In the genomic region with DNA sequence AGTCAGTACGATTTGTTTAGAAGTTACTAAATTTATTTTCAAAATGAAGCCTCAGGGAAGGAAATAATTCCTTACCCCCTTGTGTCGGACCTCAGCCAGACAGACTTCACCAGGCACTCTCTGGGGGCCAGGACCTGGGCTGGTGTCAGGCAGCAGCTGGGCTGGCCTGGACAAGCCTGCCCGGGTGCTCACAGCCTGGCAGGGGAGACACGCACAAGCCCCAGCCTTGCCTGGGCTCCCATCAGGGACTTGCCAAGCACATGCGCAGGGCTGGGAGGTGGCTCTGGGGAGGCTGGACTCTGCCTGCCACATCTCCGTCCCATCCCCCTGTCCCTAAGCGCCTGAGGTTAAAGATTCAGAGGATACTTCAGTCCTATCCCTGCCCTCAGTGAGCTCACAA, we compare ENCODE assay signal across 14 cellular contexts. TPM values are rescaled to one million over a fixed set of nuclear protein-coding genes. Genes with fewer than 3 reads are reported as not detected.
DNase-seq lines count a peak whose midpoint lies in the region; ATAC-seq and TF ChIP-seq lines count a peak whose summit lies in the region.
"Had no signal": no experiment of that assay in that cellular context is flagged by ENCODE, and none has a peak within 500 bp of the region (broad histone marks: within the 10 kb centered on the region; RNA-seq: fewer than 3 reads in every experiment).

No MANE protein-coding gene starts in this region.

- no peaks in the 10 kb centered on the region for H3K36me3 Mint-ChIP-seq in MCF 10A (ENCODE audit: insufficient read depth, unreplicated experiment)
- H3K36me3 Mint-ChIP-seq: natural killer cell treated with Interleukin-12 subunit alpha and Interleukin-12 subunit beta and Interleukin-15 and Interleukin-18, amount 100 ng/mL, for 72 hours had no signal

- H3K27ac ChIP-seq in breast epithelium (peak overlapping the region; percentile 69 to 89), epithelial cell of prostate (peak overlapping the region; percentile 66), neuronal stem cell (replicated peaks; ENCODE audit: low read length) (no peak overlapping the region), uterus (peak overlapping the region; percentile 62 to 63)

- H2BK15ac ChIP-seq in neuronal stem cell (ENCODE audit: low read length): peak overlapping the region; percentile 84

- peak overlapping the region; percentile 72 for H2AK5ac ChIP-seq in neuronal stem cell (ENCODE audit: low read depth, low read length)

- POLR2A ChIA-PET in MCF 10A (lab: Yijun Ruan, JAX): interaction anchor here (0.6 kb wide), 1 partner anchor 19 kb away, joined by 3 read pairs; no protein-coding TSS in a partner anchor

- H2BK5ac ChIP-seq in neuronal stem cell (ENCODE audit: low read length): no peak overlapping the region

- H3K4me2 ChIP-seq in neuronal stem cell (ENCODE audit: insufficient read depth, low read length, poor library complexity, severe bottlenecking): no peak overlapping the region

- peak overlapping the region; percentile 75 for H3K18ac ChIP-seq in neuronal stem cell (ENCODE audit: low read length)

- peak overlapping the region; percentile 31 for H3K4ac ChIP-seq in neuronal stem cell (ENCODE audit: low read length)

- H3K9me3 Mint-ChIP-seq in MCF 10A (ENCODE audit: unreplicated experiment): no peaks in the 10 kb centered on the region
- H3K9me3 Mint-ChIP-seq: activated T-helper 17 cell treated with anti-CD3 and anti-CD28 coated beads, Interleukin-2, amount 50 U/mL, for 72 hours; natural killer cell treated with Interleukin-12 subunit alpha and Interleukin-12 subunit beta and Interleukin-15 and Interleukin-18, amount 100 ng/mL, for 72 hours; stimulated activated naive CD8-positive, alpha-beta T cell treated with anti-CD3 and anti-CD28 coated beads, Interleukin-15, amount 100 ng/mL, for 72 hours had no signal

- H2BK120ac ChIP-seq in neuronal stem cell (ENCODE audit: low read depth, low read length): no peak overlapping the region

- H3K4me1 Mint-ChIP-seq in MCF 10A (ENCODE audit: insufficient read depth, unreplicated experiment): peaks cover 5% of the 10 kb centered on the region
- H3K4me1 Mint-ChIP-seq: activated T-helper 17 cell treated with anti-CD3 and anti-CD28 coated beads, Interleukin-2, amount 50 U/mL, for 72 hours had no signal

- DNase-seq in breast epithelium (ENCODE audit: low spot score in 2 of 2): peak; percentile 51 to 62
- DNase-seq in MCF 10A (ENCODE audit: unreplicated experiment): no peak
- DNase-seq in epithelial cell of prostate (ENCODE audit: low read depth, low spot score): no peak
- DNase-seq in neuronal stem cell (ENCODE audit: low spot score): no peak
- peak in 1 of 2 donors; percentile 26 for DNase-seq in uterus
- no peak for DNase-seq in dermis blood vessel endothelial cell
- no peak for DNase-seq in left lobe of liver (ENCODE audit: low spot score)
- DNase-seq in middle frontal gyrus (ENCODE audit: extremely low spot score, low spot score): no peak
- DNase-seq: activated CD4-positive, alpha-beta T cell treated with anti-CD3 and anti-CD28 coated beads, Interleukin-2, amount 50 U/mL, for 48 hours; NCI-H2029 treated with DMSO at 0.1 percent for 48 hours had no signal

- no TSS peak for BruUV-seq in MCF 10A (replicated peaks; lab: Mats Ljungman, UMichigan)

- no peak overlapping the region for H3K4me3 Mint-ChIP-seq in MCF 10A (ENCODE audit: unreplicated experiment)
- H3K4me3 Mint-ChIP-seq: activated T-helper 17 cell treated with anti-CD3 and anti-CD28 coated beads, Interleukin-2, amount 50 U/mL, for 72 hours; natural killer cell treated with Interleukin-12 subunit alpha and Interleukin-12 subunit beta and Interleukin-15 and Interleukin-18, amount 100 ng/mL, for 72 hours; stimulated activated naive CD8-positive, alpha-beta T cell treated with anti-CD3 and anti-CD28 coated beads, Interleukin-15, amount 100 ng/mL, for 72 hours had no signal

- CTCF ChIA-PET in MCF 10A (lab: Yijun Ruan, JAX): no interaction called here

- H3K36me3 ChIP-seq in breast epithelium (no peaks in the 10 kb centered on the region), neuronal stem cell (replicated peaks in 1 of 2; ENCODE audit: control insufficient read depth in 2 of 2, insufficient read depth in 2 of 2, low read length in 2 of 2) (no peaks in the 10 kb centered on the region), uterus (no peaks in the 10 kb centered on the region)
- H3K36me3 ChIP-seq: HAP-1 had no signal

- no CpG with 5 or more reads among the region's 7 CpGs for WGBS in neuronal stem cell (ENCODE audit: extremely low coverage in 2 of 2, insufficient read length in 2 of 2, insufficient replicate concordance in 1 of 2), 2 donors

- H3K4me3 ChIP-seq in breast epithelium: no peak overlapping the region
- no peak overlapping the region for H3K4me3 ChIP-seq in neuronal stem cell (ENCODE audit: low read length in 2 of 2)
- no peak overlapping the region for H3K4me3 ChIP-seq in uterus
- H3K4me3 ChIP-seq: HAP-1 had no signal

- ATAC-seq in left lobe of liver: no peak
- ATAC-seq: activated T-helper 17 cell treated with anti-CD3 and anti-CD28 coated beads, Interleukin-2, amount 50 U/mL, for 72 hours; natural killer cell treated with Interleukin-12 subunit alpha and Interleukin-12 subunit beta and Interleukin-15 and Interleukin-18, amount 100 ng/mL, for 72 hours; stimulated activated naive CD8-positive, alpha-beta T cell treated with anti-CD3 and anti-CD28 coated beads, Interleukin-15, amount 100 ng/mL, for 72 hours had no signal

- no peak overlapping the region for H3K14ac ChIP-seq in neuronal stem cell (ENCODE audit: low read length)

- TF ChIP-seq POLR2A in breast epithelium (IDR thresholded peaks at IDR 0.05) (no peak), uterus (IDR thresholded peaks at IDR 0.05) (no peak)

- no peak overlapping the region for H2BK12ac ChIP-seq in neuronal stem cell (ENCODE audit: low read length)

- no peak overlapping the region for H4K8ac ChIP-seq in neuronal stem cell (ENCODE audit: low read depth, low read length)

- no peak overlapping the region for H3K27ac Mint-ChIP-seq in MCF 10A (ENCODE audit: low read depth, unreplicated experiment)
- H3K27ac Mint-ChIP-seq: activated T-helper 17 cell treated with anti-CD3 and anti-CD28 coated beads, Interleukin-2, amount 50 U/mL, for 72 hours; natural killer cell treated with Interleukin-12 subunit alpha and Interleukin-12 subunit beta and Interleukin-15 and Interleukin-18, amount 100 ng/mL, for 72 hours; stimulated activated naive CD8-positive, alpha-beta T cell treated with anti-CD3 and anti-CD28 coated beads, Interleukin-15, amount 100 ng/mL, for 72 hours had no signal

- peaks cover 2% of the 10 kb centered on the region for H3K79me1 ChIP-seq in neuronal stem cell (ENCODE audit: low read depth, low read length)

- H4K91ac ChIP-seq in neuronal stem cell (ENCODE audit: low read depth, low read length, poor library complexity): peak overlapping the region; percentile 17

- H3K27me3 ChIP-seq in breast epithelium: no peaks in the 10 kb centered on the region
- peaks cover 0 to 16% (median 3%) of the 10 kb centered on the region in 3 experiments for H3K27me3 ChIP-seq in neuronal stem cell (ENCODE audit: control insufficient read depth in 3 of 3, insufficient read depth in 3 of 3, low read depth in 1 of 3, low read length in 3 of 3)
- no peaks in the 10 kb centered on the region for H3K27me3 ChIP-seq in uterus

- H3K4me1 ChIP-seq in breast epithelium (peaks cover 4 to 10% of the 10 kb centered on the region in 2 donors), neuronal stem cell (ENCODE audit: control insufficient read depth in 2 of 2, insufficient read depth in 1 of 2, low read depth in 1 of 2, low read length in 2 of 2) (peaks cover 27 to 28% of the 10 kb centered on the region in 2 donors), uterus (peaks cover 16 to 29% of the 10 kb centered on the region in 2 donors)

- H3K9me3 ChIP-seq in breast epithelium: no peaks in the 10 kb centered on the region
- no peaks in the 10 kb centered on the region for H3K9me3 ChIP-seq in neuronal stem cell (replicated peaks in 1 of 2; ENCODE audit: control insufficient read depth in 2 of 2, insufficient read depth in 1 of 2, low read depth in 1 of 2, low read length in 2 of 2)
- no peaks in the 10 kb centered on the region for H3K9me3 ChIP-seq in uterus
- H3K9me3 ChIP-seq: HAP-1 had no signal

- intact Hi-C loops in breast epithelium (cut with DNase I; ENCODE audit: low total_unique reads) (no loop called here), MCF 10A (cut with micrococcal nuclease) (no loop called here), uterus (cut with DNase I; ENCODE audit: low total_unique reads) (no loop called here)

- TF ChIP-seq CTCF in breast epithelium (IDR thresholded peaks at IDR 0.05) (no peak), MCF 10A (IDR thresholded peaks at IDR 0.05; ENCODE audit: unreplicated experiment) (no peak), uterus (IDR thresholded peaks at IDR 0.05) (no peak)

- H2AFZ ChIP-seq in neuronal stem cell (ENCODE audit: low read length): no peak overlapping the region

- H3K27me3 Mint-ChIP-seq in MCF 10A (ENCODE audit: insufficient read depth, unreplicated experiment): no peaks in the 10 kb centered on the region
- H3K27me3 Mint-ChIP-seq: activated T-helper 17 cell treated with anti-CD3 and anti-CD28 coated beads, Interleukin-2, amount 50 U/mL, for 72 hours had no signal

- no peak overlapping the region for H3K23ac ChIP-seq in neuronal stem cell (ENCODE audit: low read depth, low read length, poor library complexity)

- H3K9ac ChIP-seq in neuronal stem cell (ENCODE audit: low read depth, low read length, poor library complexity): no peak overlapping the region

RNA-seq across cellular contexts. Expression of a gene that starts 56.8 kb away (rescaled TPM):
- total RNA-seq in breast epithelium: 10 to 100 TPM; 15.7 to 38.6 (median 29.8) TPM
- 9.6 and 11.4 TPM in 2 replicates for total RNA-seq in MCF 10A (2022)
- 32.8 TPM for polyA plus RNA-seq in neuronal stem cell (2013, experiment 1 of 2)
- 32.8 TPM for polyA plus RNA-seq in neuronal stem cell (2013, experiment 2 of 2)
- 100 to 1,000 TPM in 1 of 4 donors, 10 to 100 TPM in 3; 22.7 to 198 (median 37.4) TPM for total RNA-seq in uterus
- 20.2 and 27.1 TPM in 2 replicates for total RNA-seq in dermis blood vessel endothelial cell
- 21.8 TPM for total RNA-seq in left lobe of liver

Comparison
In these comparisons a context has a peak if more than half of its experiments do, and no peak if none do; other contexts are left out.
1. DNase-seq: peak in breast epithelium (2 of 2); none in MCF 10A (single experiment), epithelial cell of prostate (single experiment), neuronal stem cell (single experiment), dermis blood vessel endothelial cell (single experiment), left lobe of liver (single experiment) and middle frontal gyrus (single experiment).